ENCODE assay signal across 27 cellular contexts in genomic region chr11:15234796-15235195, GRCh38.
"Had no signal": no experiment of that assay in that cellular context is flagged by ENCODE, and none has a peak within 500 bp of the region (broad histone marks: within the 10 kb centered on the region; RNA-seq: fewer than 3 reads in every experiment).

No MANE protein-coding gene starts in this region.

- H3K4me1 ChIP-seq: breast epithelium had no signal

- H2AFZ ChIP-seq: hepatocyte had no signal

- H3K27ac ChIP-seq: breast epithelium, epithelial cell of prostate, hepatocyte, neutrophil, thoracic aorta, VCaP had no signal

- ATAC-seq: left cardiac atrium, left ventricle myocardium superior, mucosa of descending colon, sciatic nerve had no signal

- H3K27me3 ChIP-seq: breast epithelium, hepatocyte, neutrophil had no signal

- H3K36me3 ChIP-seq: breast epithelium, thoracic aorta had no signal

- H3K9me3 ChIP-seq: breast epithelium, mucosa of descending colon, neutrophil, thoracic aorta had no signal

- H3K4me2 ChIP-seq: hepatocyte, smooth muscle cell had no signal

- DNase-seq: activated CD4-positive, alpha-beta memory T cell treated with anti-CD3 and anti-CD28 coated beads for 36 hours; activated CD4-positive, alpha-beta T cell treated with anti-CD3 and anti-CD28 coated beads for 48 hours; activated CD8-positive, alpha-beta memory T cell treated with anti-CD3 and anti-CD28 coated beads, Interleukin-2, amount 50 U/mL, for 4 hours; activated gamma-delta T cell; activated naive CD4-positive, alpha-beta T cell treated with anti-CD3 and anti-CD28 coated beads, Interleukin-2, amount 10 ng/mL, durations not matched to agents 7 days and 5 days; activated T-cell treated with anti-CD3 and anti-CD28 coated beads, Interleukin-2, amount 50 U/mL, for 1 hour; dermis blood vessel endothelial cell; effector CD8-positive, alpha-beta T cell; glutamatergic neuron; islet precursor cell; left cardiac atrium; left ventricle myocardium superior; mucosa of descending colon; nephron progenitor cell; retina; stimulated activated CD4-positive, alpha-beta T cell treated with anti-CD3 and anti-CD28 coated beads, Interleukin-1b, Interleukin-23, amount 100 ng/mL, for 48 hours; stimulated activated naive CD4-positive, alpha-beta T cell treated with Interleukin-2 at 50 U/mL for 16 hours; T-helper 9 cell; trophoblast cell had no signal

- H3K4me3 ChIP-seq: breast epithelium, hepatocyte, mucosa of descending colon, smooth muscle cell, thoracic aorta had no signal

- H3K79me2 ChIP-seq: hepatocyte had no signal
